In genomic region chrX:154980330-154981115, GRCh38 we compare ENCODE assay signal across 1 cellular context.
TF ChIP-seq lines count a peak whose summit lies in the region.

No MANE protein-coding gene starts in this region.

TF ChIP-seq in K562, 482 proteins besides CTCF, POLR2A, EP300 and RAD21 (continued from another document):
- TF ChIP-seq L3MBTL2 (IDR thresholded peaks at IDR 0.05) (no peak), JUND (IDR thresholded peaks at IDR 0.05; ENCODE audit: borderline replicate concordance, low read depth, low read length) (no peak), JUND (tag; IDR thresholded peaks at IDR 0.05; ENCODE audit: borderline replicate concordance, low read depth, low read length) (no peak), NUFIP1 (IDR thresholded peaks at IDR 0.05; ENCODE audit: partially characterized antibody) (no peak), SRSF9 (IDR thresholded peaks at IDR 0.05; ENCODE audit: borderline replicate concordance, low read depth, low read length) (no peak), ELK1 (CRISPR knock-in tag; IDR thresholded peaks at IDR 0.05) (no peak), DEAF1 (CRISPR knock-in tag; IDR thresholded peaks at IDR 0.05) (peak; percentile 71), STAT5B (CRISPR knock-in tag; IDR thresholded peaks at IDR 0.05) (no peak), ETV1 (tag; conservative IDR thresholded peaks at IDR 0.05; ENCODE audit: low read depth) (0 out of 2 replicates have a peak, but pooled peaks have one; percentile 22), MEF2A (IDR thresholded peaks at IDR 0.05; ENCODE audit: control insufficient read depth, low read depth, low read length) (no peak), DDX20 (tag; IDR thresholded peaks at IDR 0.05; ENCODE audit: low read depth) (no peak), RAD51 (IDR thresholded peaks at IDR 0.05; ENCODE audit: borderline replicate concordance, low read depth) (no peak), ZBTB12 (CRISPR knock-in tag; IDR thresholded peaks at IDR 0.05) (no peak), XRCC5 (IDR thresholded peaks at IDR 0.05; ENCODE audit: low read depth, low read length) (0 out of 2 replicates have a peak, but pooled peaks have one; percentile 34), ZBTB49 (CRISPR knock-in tag; IDR thresholded peaks at IDR 0.05; ENCODE audit: borderline replicate concordance) (no peak), ZNF197 (CRISPR knock-in tag; IDR thresholded peaks at IDR 0.05; ENCODE audit: low read depth) (no peak), HSF4 (CRISPR knock-in tag; IDR thresholded peaks at IDR 0.05; ENCODE audit: borderline replicate concordance) (no peak), TOE1 (IDR thresholded peaks at IDR 0.05; ENCODE audit: borderline replicate concordance) (no peak), TOE1 (CRISPR knock-in tag; IDR thresholded peaks at IDR 0.05; ENCODE audit: borderline replicate concordance, low read depth) (no peak), LCOR (CRISPR knock-in tag; IDR thresholded peaks at IDR 0.05) (0 out of 2 replicates have a peak, but pooled peaks have one; percentile 33), CC2D1A (IDR thresholded peaks at IDR 0.05) (peak; percentile 72; the same call in 1 of the 2 replicates), KAT2B (IDR thresholded peaks at IDR 0.05; ENCODE audit: low read depth, low read length) (no peak), CHCHD3 (CRISPR knock-in tag; IDR thresholded peaks at IDR 0.05) (no peak)
TF ChIP-seq in K562: peak in this region for 8.
